Comparison of ENCODE assay signal across 19 cellular contexts in the genomic region with DNA sequence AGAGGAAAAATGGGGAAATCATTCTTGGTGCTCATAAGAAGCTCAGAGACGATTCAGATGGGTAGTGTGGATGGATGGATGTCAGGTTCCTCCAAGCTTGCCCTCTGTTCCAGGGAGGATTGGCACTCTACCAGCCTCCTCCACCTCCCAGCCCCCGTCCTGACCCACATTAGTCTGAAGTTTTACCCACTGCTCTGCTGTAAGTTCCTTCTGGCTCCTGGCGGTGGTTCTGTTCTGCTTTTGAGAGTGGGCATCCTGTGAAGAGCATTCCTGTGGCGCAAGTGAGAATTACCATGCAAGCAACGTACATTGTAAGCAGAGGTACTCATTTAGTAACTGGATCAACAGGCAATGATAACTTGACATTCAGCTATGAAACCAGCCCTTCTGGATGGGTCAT.
"Had no signal": no experiment of that assay in that cellular context is flagged by ENCODE, and none has a peak within 500 bp of the region (broad histone marks: within the 10 kb centered on the region; RNA-seq: fewer than 3 reads in every experiment).

No MANE protein-coding gene starts in this region.

- H3K9me3 ChIP-seq: SK-N-SH had no signal

- H3K27ac ChIP-seq: HL-60, RWPE1 had no signal

- ATAC-seq: Panc1 had no signal

- DNase-seq: KBM-7, NCI-H1092 treated with DMSO at 0.1 percent for 48 hours, NCI-H1436, NCI-H187, NCI-H2029, NCI-H2081 treated with DMSO at 0.1 percent for 48 hours, NCI-H2171, NCI-H226, NCI-H446, NCI-H510A, NCI-H524 treated with DMSO at 0.1 percent for 48 hours, NCI-H69, NCI-H774, SHP77, SK-N-SH, SW 1271 had no signal

- H3K4me2 ChIP-seq: SK-N-SH had no signal

- H3K9me2 ChIP-seq: SK-N-SH had no signal
